2 cellular contexts compared by ENCODE assay signal in the genomic region with DNA sequence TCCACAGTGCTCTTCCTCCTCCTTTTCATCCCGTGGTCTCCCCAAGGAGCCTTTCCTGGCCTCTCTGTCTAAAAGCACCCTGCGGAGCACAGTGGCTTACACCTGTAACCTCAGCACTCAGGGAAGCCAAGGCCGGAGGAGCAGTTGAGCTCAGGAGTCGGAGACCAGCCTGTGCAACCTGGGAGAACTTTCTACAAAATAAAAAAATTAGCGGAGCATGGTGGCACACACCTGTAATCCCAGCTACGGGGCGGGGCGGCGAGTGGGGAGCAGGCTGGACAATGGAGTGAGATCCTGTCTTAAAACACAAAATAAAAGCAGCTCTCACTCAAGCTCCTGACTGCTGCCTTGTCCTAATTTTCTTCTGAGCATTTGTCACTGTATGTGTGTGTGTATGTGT.
A peak's percentile ranks its signal among the peaks of the same experiment; 100 is the strongest.
TF ChIP-seq lines count a peak whose summit lies in the region.

No MANE protein-coding gene starts in this region.

TF ChIP-seq in HCT116, 20 proteins besides CTCF, POLR2A, EP300 and RAD21 (continued from another document):
- TF ChIP-seq, protein P1, sequence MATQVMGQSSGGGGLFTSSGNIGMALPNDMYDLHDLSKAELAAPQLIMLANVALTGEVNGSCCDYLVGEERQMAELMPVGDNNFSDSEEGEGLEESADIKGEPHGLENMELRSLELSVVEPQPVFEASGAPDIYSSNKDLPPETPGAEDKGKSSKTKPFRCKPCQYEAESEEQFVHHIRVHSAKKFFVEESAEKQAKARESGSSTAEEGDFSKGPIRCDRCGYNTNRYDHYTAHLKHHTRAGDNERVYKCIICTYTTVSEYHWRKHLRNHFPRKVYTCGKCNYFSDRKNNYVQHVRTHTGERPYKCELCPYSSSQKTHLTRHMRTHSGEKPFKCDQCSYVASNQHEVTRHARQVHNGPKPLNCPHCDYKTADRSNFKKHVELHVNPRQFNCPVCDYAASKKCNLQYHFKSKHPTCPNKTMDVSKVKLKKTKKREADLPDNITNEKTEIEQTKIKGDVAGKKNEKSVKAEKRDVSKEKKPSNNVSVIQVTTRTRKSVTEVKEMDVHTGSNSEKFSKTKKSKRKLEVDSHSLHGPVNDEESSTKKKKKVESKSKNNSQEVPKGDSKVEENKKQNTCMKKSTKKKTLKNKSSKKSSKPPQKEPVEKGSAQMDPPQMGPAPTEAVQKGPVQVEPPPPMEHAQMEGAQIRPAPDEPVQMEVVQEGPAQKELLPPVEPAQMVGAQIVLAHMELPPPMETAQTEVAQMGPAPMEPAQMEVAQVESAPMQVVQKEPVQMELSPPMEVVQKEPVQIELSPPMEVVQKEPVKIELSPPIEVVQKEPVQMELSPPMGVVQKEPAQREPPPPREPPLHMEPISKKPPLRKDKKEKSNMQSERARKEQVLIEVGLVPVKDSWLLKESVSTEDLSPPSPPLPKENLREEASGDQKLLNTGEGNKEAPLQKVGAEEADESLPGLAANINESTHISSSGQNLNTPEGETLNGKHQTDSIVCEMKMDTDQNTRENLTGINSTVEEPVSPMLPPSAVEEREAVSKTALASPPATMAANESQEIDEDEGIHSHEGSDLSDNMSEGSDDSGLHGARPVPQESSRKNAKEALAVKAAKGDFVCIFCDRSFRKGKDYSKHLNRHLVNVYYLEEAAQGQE (IDR thresholded peaks at IDR 0.05; ENCODE audit: low read depth): no peak
- TF ChIP-seq EZH2phosphoT487 (IDR thresholded peaks at IDR 0.05; ENCODE audit: borderline replicate concordance) (no peak), JUND (IDR thresholded peaks at IDR 0.05) (no peak), ZFX (IDR thresholded peaks at IDR 0.05) (no peak)
- TF ChIP-seq, protein P2, sequence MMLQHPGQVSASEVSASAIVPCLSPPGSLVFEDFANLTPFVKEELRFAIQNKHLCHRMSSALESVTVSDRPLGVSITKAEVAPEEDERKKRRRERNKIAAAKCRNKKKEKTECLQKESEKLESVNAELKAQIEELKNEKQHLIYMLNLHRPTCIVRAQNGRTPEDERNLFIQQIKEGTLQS (IDR thresholded peaks at IDR 0.05): no peak

TF ChIP-seq in WTC11, 78 proteins besides CTCF, POLR2A, EP300 and RAD21:
- TF ChIP-seq, protein P3, sequence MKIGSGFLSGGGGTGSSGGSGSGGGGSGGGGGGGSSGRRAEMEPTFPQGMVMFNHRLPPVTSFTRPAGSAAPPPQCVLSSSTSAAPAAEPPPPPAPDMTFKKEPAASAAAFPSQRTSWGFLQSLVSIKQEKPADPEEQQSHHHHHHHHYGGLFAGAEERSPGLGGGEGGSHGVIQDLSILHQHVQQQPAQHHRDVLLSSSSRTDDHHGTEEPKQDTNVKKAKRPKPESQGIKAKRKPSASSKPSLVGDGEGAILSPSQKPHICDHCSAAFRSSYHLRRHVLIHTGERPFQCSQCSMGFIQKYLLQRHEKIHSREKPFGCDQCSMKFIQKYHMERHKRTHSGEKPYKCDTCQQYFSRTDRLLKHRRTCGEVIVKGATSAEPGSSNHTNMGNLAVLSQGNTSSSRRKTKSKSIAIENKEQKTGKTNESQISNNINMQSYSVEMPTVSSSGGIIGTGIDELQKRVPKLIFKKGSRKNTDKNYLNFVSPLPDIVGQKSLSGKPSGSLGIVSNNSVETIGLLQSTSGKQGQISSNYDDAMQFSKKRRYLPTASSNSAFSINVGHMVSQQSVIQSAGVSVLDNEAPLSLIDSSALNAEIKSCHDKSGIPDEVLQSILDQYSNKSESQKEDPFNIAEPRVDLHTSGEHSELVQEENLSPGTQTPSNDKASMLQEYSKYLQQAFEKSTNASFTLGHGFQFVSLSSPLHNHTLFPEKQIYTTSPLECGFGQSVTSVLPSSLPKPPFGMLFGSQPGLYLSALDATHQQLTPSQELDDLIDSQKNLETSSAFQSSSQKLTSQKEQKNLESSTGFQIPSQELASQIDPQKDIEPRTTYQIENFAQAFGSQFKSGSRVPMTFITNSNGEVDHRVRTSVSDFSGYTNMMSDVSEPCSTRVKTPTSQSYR (CRISPR knock-in tag; IDR thresholded peaks at IDR 0.05): no peak
- TF ChIP-seq TEAD4 (CRISPR knock-in tag; IDR thresholded peaks at IDR 0.05) (no peak), FOXJ3 (CRISPR knock-in tag; IDR thresholded peaks at IDR 0.05; ENCODE audit: borderline replicate concordance) (no peak), NFE2L1 (CRISPR knock-in tag; IDR thresholded peaks at IDR 0.05) (no peak), ZNF423 (CRISPR knock-in tag; IDR thresholded peaks at IDR 0.05) (peak; percentile 12; the same call in 1 of the 2 replicates), CBFB (CRISPR knock-in tag; IDR thresholded peaks at IDR 0.05; ENCODE audit: low read depth) (no peak), ZNF121 (CRISPR knock-in tag; IDR thresholded peaks at IDR 0.05) (0 out of 2 replicates have a peak, but pooled peaks have one; percentile 25)
